Comparison of ENCODE assay signal across 8 cellular contexts in the genomic region with DNA sequence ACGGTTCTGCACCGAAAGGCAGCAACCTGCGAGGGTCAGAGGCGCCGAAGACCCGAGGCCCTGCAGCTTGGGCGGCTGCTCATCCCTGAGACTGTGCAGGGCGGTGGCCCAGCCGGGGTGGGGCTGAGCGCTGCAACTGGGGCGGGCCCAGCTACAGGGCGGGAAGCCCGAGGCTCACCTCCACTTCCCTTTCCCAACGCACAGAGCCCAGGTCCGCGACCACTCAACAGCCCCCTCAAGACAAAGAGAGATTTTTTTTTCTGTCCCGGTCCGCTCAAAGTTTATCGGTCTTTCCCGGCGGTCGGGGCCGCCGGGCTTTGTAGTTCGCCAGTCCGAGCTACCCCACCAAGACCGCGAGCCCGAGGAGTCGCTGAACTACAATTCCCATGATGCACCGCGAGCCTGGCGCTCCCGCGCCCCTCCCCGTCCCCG. TPM values are rescaled to one million over a fixed set of nuclear protein-coding genes. Genes with fewer than 3 reads are reported as not detected.
DNase-seq lines count a peak whose midpoint lies in the region; ATAC-seq and TF ChIP-seq lines count a peak whose summit lies in the region.

No MANE protein-coding gene starts in this region.

- H3K4me1 ChIP-seq in hepatocyte (ENCODE audit: insufficient read depth) = no peaks in the 10 kb centered on the region
- peaks cover 55% of the 10 kb centered on the region for H3K4me1 ChIP-seq in vagina

- TF ChIP-seq CTCF in astrocyte of the cerebellum (IDR thresholded peaks at IDR 0.05; ENCODE audit: low read depth, low read length, missing control alignments) (no peak), hepatocyte (IDR thresholded peaks at IDR 0.05; ENCODE audit: poor library complexity) (no peak), vagina (IDR thresholded peaks at IDR 0.05) (no peak)

- H3K79me2 ChIP-seq in hepatocyte = peaks cover 47% of the 10 kb centered on the region

- H3K27ac ChIP-seq in hepatocyte = peak overlapping the region; percentile 86
- peak overlapping the region; percentile 92 for H3K27ac ChIP-seq in vagina

- H3K4me2 ChIP-seq in hepatocyte = peak overlapping the region; percentile 94

- H3K4me3 ChIP-seq in astrocyte of the cerebellum (ENCODE audit: low read depth, low read length) (peak overlapping the region; percentile 84), hepatocyte (peak overlapping the region; percentile 99), vagina (peak overlapping the region; percentile 66 to 85)

- peak overlapping the region; percentile 99 for H2AFZ ChIP-seq in hepatocyte

- no peaks in the 10 kb centered on the region for H4K20me1 ChIP-seq in hepatocyte (ENCODE audit: insufficient read depth, poor library complexity, severe bottlenecking)

- ATAC-seq in GM18508 (IDR thresholded peaks at IDR 0.05; ENCODE audit: insufficient read depth, unreplicated experiment) = peak; percentile 56
- peak; percentile 86 for ATAC-seq in HG02981 (IDR thresholded peaks at IDR 0.05; ENCODE audit: unreplicated experiment)

- H3K9me3 ChIP-seq in hepatocyte (ENCODE audit: low read depth) = no peaks in the 10 kb centered on the region
- H3K9me3 ChIP-seq in vagina = no peaks in the 10 kb centered on the region

- no peaks in the 10 kb centered on the region for H3K27me3 ChIP-seq in hepatocyte
- no peaks in the 10 kb centered on the region for H3K27me3 ChIP-seq in vagina

- no peak for TF ChIP-seq POLR2A in vagina (IDR thresholded peaks at IDR 0.05)

- H3K36me3 ChIP-seq in hepatocyte (replicated peaks; ENCODE audit: insufficient read depth, low read depth) (no peaks in the 10 kb centered on the region), vagina (no peaks in the 10 kb centered on the region)

- peak; percentile 72 for DNase-seq in NCI-H2029 (lab: John Stamatoyannopoulos, UW)
- DNase-seq in T-helper 22 cell (ENCODE audit: low read depth) = peak; percentile 84
- peak; percentile 82 for DNase-seq in astrocyte of the cerebellum (ENCODE audit: low read depth)
- DNase-seq in hepatocyte (ENCODE audit: low spot score) = peak; percentile 96
- DNase-seq in putamen (ENCODE audit: low spot score) = peak; percentile 95
- DNase-seq in vagina (ENCODE audit: extremely low spot score in 2 of 2) = peak in 1 of 2 donors; percentile 93

- in situ Hi-C loops in astrocyte of the cerebellum (cut with HindIII; ENCODE audit: low sequenced_read_pairs) = no loop called here

- WGBS in hepatocyte (ENCODE audit: low lambda C conversion rate, missing lambda C conversion rate) = under 1% methylated on average over 32 of the region's 37 CpGs

- no peaks in the 10 kb centered on the region for H3K9me2 ChIP-seq in hepatocyte (replicated peaks; ENCODE audit: insufficient read depth)

- intact Hi-C loops in vagina (cut with DNase I) = no loop called here

RNA-seq across cellular contexts. Expression of a gene that starts 0.6 kb away (rescaled TPM):
- total RNA-seq in hepatocyte (9.4 and 9.8 TPM in 2 replicates), vagina (20.6 TPM)
- polyA plus RNA-seq in hepatocyte = 2.1 and 2.4 TPM in 2 replicates
